Comparison of ENCODE assay signal across 2 cellular contexts in genomic region chr14:103031956-103032355, GRCh38.
TF ChIP-seq lines count a peak whose summit lies in the region.

No MANE protein-coding gene starts in this region.

TF ChIP-seq in Ishikawa, 13 proteins besides CTCF, POLR2A, EP300 and RAD21:
- TF ChIP-seq MAX (IDR thresholded peaks at IDR 0.05) (no peak), YY1 (IDR thresholded peaks at IDR 0.05; ENCODE audit: low read depth) (no peak), ZBTB7A (IDR thresholded peaks at IDR 0.05; ENCODE audit: low read depth) (no peak), TAF1 (IDR thresholded peaks at IDR 0.05; ENCODE audit: low read depth) (no peak), NFIC (IDR thresholded peaks at IDR 0.05) (no peak), FOXM1 (IDR thresholded peaks at IDR 0.05; ENCODE audit: borderline replicate concordance, low read depth) (no peak), TEAD4 (IDR thresholded peaks at IDR 0.05) (no peak), CEBPB (IDR thresholded peaks at IDR 0.05) (no peak), USF1 (IDR thresholded peaks at IDR 0.05) (no peak), CREB1 (IDR thresholded peaks at IDR 0.05; ENCODE audit: low read depth) (no peak), REST (IDR thresholded peaks at IDR 0.05; ENCODE audit: low read depth) (no peak), TCF12 (IDR thresholded peaks at IDR 0.05; ENCODE audit: low read depth) (no peak), EGR1 (IDR thresholded peaks at IDR 0.05) (no peak)
TF ChIP-seq in Ishikawa: peak in this region for 0.

TF ChIP-seq in K562, 482 proteins besides CTCF, POLR2A, EP300 and RAD21:
- TF ChIP-seq CTCFL (IDR thresholded peaks at IDR 0.05; ENCODE audit: borderline replicate concordance, insufficient read depth, low read depth, low read length, poor library complexity, severe bottlenecking) (peak; percentile 46), NRF1 (conservative IDR thresholded peaks at IDR 0.05 in 1 of 2, IDR thresholded peaks at IDR 0.05 in 1 of 2) (no peak)
